1 cellular context compared by ENCODE assay signal in the genomic region with DNA sequence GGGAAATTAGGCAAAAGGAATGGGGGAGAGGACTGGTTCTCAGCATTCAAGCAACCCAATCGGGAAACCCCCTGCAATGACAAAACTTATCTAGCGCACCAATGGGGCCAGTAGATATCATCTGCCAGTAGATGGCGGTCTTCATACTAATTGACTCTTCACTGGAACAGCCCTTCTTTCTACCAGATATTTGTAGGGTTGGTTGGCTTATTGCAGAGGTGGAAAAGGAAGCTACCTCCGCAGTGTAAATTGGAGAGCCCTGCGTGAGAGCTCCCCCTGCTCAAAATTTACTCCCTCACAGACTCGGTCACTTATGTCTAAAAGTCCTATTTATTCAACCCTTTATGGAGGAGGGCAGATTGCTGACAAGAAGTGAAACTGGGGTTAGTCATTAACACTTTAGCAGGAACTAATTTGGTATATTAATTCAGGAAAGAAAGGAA.
TF ChIP-seq lines count a peak whose summit lies in the region.

No MANE protein-coding gene starts in this region.

TF ChIP-seq in HEK293, 187 proteins besides CTCF, POLR2A, EP300 and RAD21 (continued from another document):
- TF ChIP-seq ZNF623 (tag by site-specific recombination; IDR thresholded peaks at IDR 0.05) (no peak), SCRT2 (tag by site-specific recombination; IDR thresholded peaks at IDR 0.05) (no peak), KLF10 (tag by site-specific recombination; IDR thresholded peaks at IDR 0.05) (no peak), ZNF311 (tag by site-specific recombination; IDR thresholded peaks at IDR 0.05; ENCODE audit: borderline replicate concordance) (no peak), HOXC10 (CRISPR knock-in tag; IDR thresholded peaks at IDR 0.05) (no peak)
- TF ChIP-seq, protein P1, sequence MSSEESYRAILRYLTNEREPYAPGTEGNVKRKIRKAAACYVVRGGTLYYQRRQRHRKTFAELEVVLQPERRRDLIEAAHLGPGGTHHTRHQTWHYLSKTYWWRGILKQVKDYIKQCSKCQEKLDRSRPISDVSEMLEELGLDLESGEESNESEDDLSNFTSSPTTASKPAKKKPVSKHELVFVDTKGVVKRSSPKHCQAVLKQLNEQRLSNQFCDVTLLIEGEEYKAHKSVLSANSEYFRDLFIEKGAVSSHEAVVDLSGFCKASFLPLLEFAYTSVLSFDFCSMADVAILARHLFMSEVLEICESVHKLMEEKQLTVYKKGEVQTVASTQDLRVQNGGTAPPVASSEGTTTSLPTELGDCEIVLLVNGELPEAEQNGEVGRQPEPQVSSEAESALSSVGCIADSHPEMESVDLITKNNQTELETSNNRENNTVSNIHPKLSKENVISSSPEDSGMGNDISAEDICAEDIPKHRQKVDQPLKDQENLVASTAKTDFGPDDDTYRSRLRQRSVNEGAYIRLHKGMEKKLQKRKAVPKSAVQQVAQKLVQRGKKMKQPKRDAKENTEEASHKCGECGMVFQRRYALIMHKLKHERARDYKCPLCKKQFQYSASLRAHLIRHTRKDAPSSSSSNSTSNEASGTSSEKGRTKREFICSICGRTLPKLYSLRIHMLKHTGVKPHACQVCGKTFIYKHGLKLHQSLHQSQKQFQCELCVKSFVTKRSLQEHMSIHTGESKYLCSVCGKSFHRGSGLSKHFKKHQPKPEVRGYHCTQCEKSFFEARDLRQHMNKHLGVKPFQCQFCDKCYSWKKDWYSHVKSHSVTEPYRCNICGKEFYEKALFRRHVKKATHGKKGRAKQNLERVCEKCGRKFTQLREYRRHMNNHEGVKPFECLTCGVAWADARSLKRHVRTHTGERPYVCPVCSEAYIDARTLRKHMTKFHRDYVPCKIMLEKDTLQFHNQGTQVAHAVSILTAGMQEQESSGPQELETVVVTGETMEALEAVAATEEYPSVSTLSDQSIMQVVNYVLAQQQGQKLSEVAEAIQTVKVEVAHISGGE (tag by site-specific recombination; conservative IDR thresholded peaks at IDR 0.05; ENCODE audit: low read depth): no peak
TF ChIP-seq in HEK293: peak in this region for 3.
